Comparison of ENCODE assay signal across 16 cellular contexts in the genomic region with DNA sequence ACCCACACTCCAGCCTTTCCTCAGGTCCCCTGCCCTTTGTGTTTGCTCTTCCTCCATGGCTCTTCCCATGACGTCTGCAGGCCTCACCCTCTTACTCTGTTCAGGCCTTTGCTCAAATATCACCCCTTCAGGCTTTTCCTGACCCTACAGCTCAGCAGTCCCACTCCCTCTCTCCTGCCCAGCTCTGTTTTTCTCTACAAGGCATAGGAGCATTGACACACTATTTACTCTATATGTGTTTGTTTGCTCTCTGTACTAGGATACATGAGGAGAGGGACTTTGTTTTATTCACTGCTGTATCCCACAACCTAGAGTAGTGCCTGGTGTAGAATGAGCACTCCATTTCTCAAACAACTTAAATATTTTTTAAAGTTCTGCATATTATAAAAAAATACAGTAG.
DNase-seq lines count a peak whose midpoint lies in the region; ATAC-seq and TF ChIP-seq lines count a peak whose summit lies in the region.
"Had no signal": no experiment of that assay in that cellular context is flagged by ENCODE, and none has a peak within 500 bp of the region (broad histone marks: within the 10 kb centered on the region; RNA-seq: fewer than 3 reads in every experiment).

No MANE protein-coding gene starts in this region.

- POLR2A ChIA-PET in IMR-90 (lab: Charles Lee; ENCODE audit: unreplicated experiment), result no interaction called here
- POLR2A ChIA-PET in RWPE1 (lab: Yijun Ruan, JAX; ENCODE audit: low non-redundant PET), result no interaction called here

- H3K4me2 ChIP-seq in IMR-90 (ENCODE audit: low read depth, low read length), result no peak overlapping the region
- no peak overlapping the region for H3K4me2 ChIP-seq in neural progenitor cell
- H3K4me2 ChIP-seq: BLaER1 treated with 17β-estradiol and CSF1 and Interleukin-3, amounts not matched to agents 10 nM and 100 nM had no signal

- H3K4me3 Mint-ChIP-seq in neural progenitor cell, result no peak overlapping the region
- H3K4me3 Mint-ChIP-seq: CD8-positive, alpha-beta memory T cell had no signal

- DNase-seq in DMS53 (lab: John Stamatoyannopoulos, UW) (peak; percentile 79), IMR-90 (no peak), SHP77 (lab: John Stamatoyannopoulos, UW) (peak; percentile 18 to 53), neural progenitor cell (ENCODE audit: low spot score) (no peak), EL (no peak), NCI-H524 treated with DMSO at 0.1 percent for 48 hours (lab: John Stamatoyannopoulos, UW) (no peak), RWPE1 (ENCODE audit: low spot score) (no peak)
- DNase-seq: CD8-positive, alpha-beta memory T cell; GF-D8; HCEC 1CT; KBM-7; NCI-H1105; NCI-H2107; NCI-H2227 treated with DMSO at 0.1 percent for 48 hours; NCI-H774 had no signal

- no peak overlapping the region for H3K23ac ChIP-seq in IMR-90 (ENCODE audit: low read depth, low read length)

- no peak overlapping the region for H2AK5ac ChIP-seq in IMR-90 (ENCODE audit: low read depth, low read length)

- H3K18ac ChIP-seq in IMR-90 (ENCODE audit: low read depth, low read length), result no peak overlapping the region

- H2AK9ac ChIP-seq in IMR-90 (replicated peaks; ENCODE audit: low read depth, low read length, poor library complexity), result no peak overlapping the region

- H3K27ac ChIP-seq in IMR-90 (ENCODE audit: insufficient read depth, low read length), result no peak overlapping the region
- no peak overlapping the region for H3K27ac ChIP-seq in neural progenitor cell
- H3K27ac ChIP-seq in RWPE1, result no peak overlapping the region
- H3K27ac ChIP-seq: BLaER1 treated with 17β-estradiol and CSF1 and Interleukin-3, amounts not matched to agents 10 nM and 100 nM had no signal

- H3K4me1 ChIP-seq in IMR-90 (ENCODE audit: control insufficient read depth, insufficient read depth, low read length), result 0 out of 2 replicates have a peak, but pooled peaks cover 2% of the 10 kb centered on the region
- H3K4me1 ChIP-seq in neural progenitor cell, result no peaks in the 10 kb centered on the region

- in situ Hi-C loops in IMR-90 (cut with MboI; ENCODE audit: low sequenced_read_pairs), result no loop called here

- no peaks in the 10 kb centered on the region for H3K36me3 Mint-ChIP-seq in neural progenitor cell

- no peak overlapping the region for H2BK15ac ChIP-seq in IMR-90 (ENCODE audit: low read depth, low read length)

- WGBS in IMR-90 (ENCODE audit: extremely low coverage in 2 of 2, insufficient read length in 1 of 2), 2 experiments, result 0% methylated on average over 1 of the region's 1 CpG; no CpG with 5 or more reads in 1 of the 2 experiments

- CTCF ChIA-PET in IMR-90 (lab: Yijun Ruan, JAX) (interaction anchor here (0.6 kb wide), 1 partner anchor 883 kb away, joined by 3 read pairs; no protein-coding TSS in a partner anchor), RWPE1 (lab: Yijun Ruan, JAX) (no interaction called here)

- no peak overlapping the region for H4K5ac ChIP-seq in IMR-90 (ENCODE audit: low read depth, low read length)

- TF ChIP-seq CTCF in IMR-90 (conservative IDR thresholded peaks at IDR 0.05; ENCODE audit: low read depth, low read length), result no peak
- no peak for TF ChIP-seq CTCF in neural progenitor cell (IDR thresholded peaks at IDR 0.05)
- TF ChIP-seq CTCF in RWPE1 (conservative IDR thresholded peaks at IDR 0.05; ENCODE audit: low read depth), result no peak

- no peak overlapping the region for H2BK20ac ChIP-seq in IMR-90 (ENCODE audit: low read depth, low read length)

- H3K9me3 ChIP-seq in IMR-90 (ENCODE audit: control insufficient read depth, insufficient read depth, low read length) (no peaks in the 10 kb centered on the region), neural progenitor cell (ENCODE audit: low read depth) (no peaks in the 10 kb centered on the region)

- dilution Hi-C loops in IMR-90 (cut with HindIII; ENCODE audit: low sequenced_read_pairs, unreplicated experiment), result no loop called here

- H2AFZ ChIP-seq in IMR-90 (replicated peaks; ENCODE audit: low read length, poor library complexity) (peak overlapping the region; percentile 58), neural progenitor cell (replicated peaks) (peak overlapping the region; percentile 50)

- H3K36me3 ChIP-seq in IMR-90 (ENCODE audit: control insufficient read depth, insufficient read depth, low read length) (no peaks in the 10 kb centered on the region), neural progenitor cell (no peaks in the 10 kb centered on the region)
- H3K36me3 ChIP-seq: BLaER1 treated with 17β-estradiol and CSF1 and Interleukin-3, amounts not matched to agents 10 nM and 100 nM had no signal

- H3K79me2 ChIP-seq in neural progenitor cell (ENCODE audit: low read depth), result no peaks in the 10 kb centered on the region

- H2BK5ac ChIP-seq in IMR-90 (ENCODE audit: low read depth, low read length, poor library complexity, severe bottlenecking), result no peak overlapping the region

- H3K9ac ChIP-seq in IMR-90 (ENCODE audit: low read depth, low read length), result no peak overlapping the region
- no peak overlapping the region for H3K9ac ChIP-seq in neural progenitor cell
- H3K9ac ChIP-seq: BLaER1 treated with 17β-estradiol and CSF1 and Interleukin-3, amounts not matched to agents 10 nM and 100 nM had no signal

- H3K14ac ChIP-seq in IMR-90 (replicated peaks; ENCODE audit: low read depth, low read length), result no peak overlapping the region

- peaks cover 6% of the 10 kb centered on the region for H3K27me3 Mint-ChIP-seq in neural progenitor cell (ENCODE audit: insufficient read depth, low read depth)

- intact Hi-C loops in IMR-90 (cut with micrococcal nuclease), result no loop called here

- H3K27ac Mint-ChIP-seq in neural progenitor cell, result peak overlapping the region; percentile 21
- H3K27ac Mint-ChIP-seq: CD8-positive, alpha-beta memory T cell had no signal

- no peak overlapping the region for H3K4me3 ChIP-seq in IMR-90 (ENCODE audit: insufficient read depth, low read depth, low read length)
- no peak overlapping the region for H3K4me3 ChIP-seq in neural progenitor cell
- H3K4me3 ChIP-seq: BLaER1 treated with 17β-estradiol and CSF1 and Interleukin-3, amounts not matched to agents 10 nM and 100 nM had no signal

- H4K91ac ChIP-seq in IMR-90 (ENCODE audit: insufficient read depth, low read depth, low read length), result no peak overlapping the region

- no peak overlapping the region for H3K56ac ChIP-seq in IMR-90 (ENCODE audit: extremely low read depth, insufficient read depth, low read length)

- H3K27me3 ChIP-seq in IMR-90 (ENCODE audit: control insufficient read depth, insufficient read depth, low read length) (no peaks in the 10 kb centered on the region), neural progenitor cell (no peaks in the 10 kb centered on the region)
- H3K27me3 ChIP-seq: BLaER1 treated with 17β-estradiol and CSF1 and Interleukin-3, amounts not matched to agents 10 nM and 100 nM had no signal

- H3K79me1 ChIP-seq in IMR-90 (ENCODE audit: low read depth in 1 of 2, low read length in 2 of 2), result no peaks in the 10 kb centered on the region

- H3K4me1 Mint-ChIP-seq in neural progenitor cell, result peaks cover 6% of the 10 kb centered on the region

- no peaks in the 10 kb centered on the region for H3K9me1 ChIP-seq in IMR-90 (ENCODE audit: insufficient read depth, low read length)

- no peak for ATAC-seq in IMR-90 (ENCODE audit: low read depth)

- no peak overlapping the region for H3K4ac ChIP-seq in IMR-90 (ENCODE audit: low read depth, low read length)

- no peak overlapping the region for H2BK120ac ChIP-seq in IMR-90 (ENCODE audit: low read depth, low read length)

- H3F3A ChIP-seq in neural progenitor cell (ENCODE audit: low read depth), result no peaks in the 10 kb centered on the region

- H4K20me1 ChIP-seq in IMR-90 (ENCODE audit: insufficient read depth, low read length) (no peaks in the 10 kb centered on the region), neural progenitor cell (ENCODE audit: low read depth) (no peaks in the 10 kb centered on the region)
- H4K20me1 ChIP-seq: BLaER1 treated with 17β-estradiol and CSF1 and Interleukin-3, amounts not matched to agents 10 nM and 100 nM had no signal

- TF ChIP-seq RAD21 in IMR-90 (IDR thresholded peaks at IDR 0.05; ENCODE audit: low read length), result no peak

- H4K8ac ChIP-seq in IMR-90 (ENCODE audit: low read depth in 2 of 2, low read length in 2 of 2), result no peak overlapping the region

- peaks cover 5% of the 10 kb centered on the region for H3K9me3 Mint-ChIP-seq in neural progenitor cell
- H3K9me3 Mint-ChIP-seq: CD8-positive, alpha-beta memory T cell had no signal

- TF ChIP-seq POLR2A in IMR-90 (IDR thresholded peaks at IDR 0.05; ENCODE audit: low read depth, low read length), result no peak

- BruUV-seq in IMR-90 (replicated peaks; lab: Mats Ljungman, UMichigan), result no TSS peak

TF ChIP-seq in IMR-90, 13 proteins besides CTCF, POLR2A, EP300 and RAD21 (continues in another document):
- TF ChIP-seq MXI1 (IDR thresholded peaks at IDR 0.05; ENCODE audit: borderline replicate concordance, low read depth, low read length) (no peak), CEBPB (IDR thresholded peaks at IDR 0.05; ENCODE audit: low read depth, low read length) (no peak), MAFK (IDR thresholded peaks at IDR 0.05; ENCODE audit: low read depth, low read length) (no peak), NFE2L2 (IDR thresholded peaks at IDR 0.05; ENCODE audit: low read depth, low read length) (no peak), FOS (IDR thresholded peaks at IDR 0.05; ENCODE audit: low read depth, low read length) (no peak), CHD1 (IDR thresholded peaks at IDR 0.05; ENCODE audit: low read depth, low read length) (no peak), RFX5 (IDR thresholded peaks at IDR 0.05; ENCODE audit: low read depth, low read length) (no peak), MAZ (IDR thresholded peaks at IDR 0.05; ENCODE audit: borderline replicate concordance, low read depth, low read length) (no peak), BHLHE40 (IDR thresholded peaks at IDR 0.05; ENCODE audit: low read depth, low read length) (no peak), SMC3 (IDR thresholded peaks at IDR 0.05; ENCODE audit: low read depth, low read length) (no peak)
- TF ChIP-seq, protein P1, sequence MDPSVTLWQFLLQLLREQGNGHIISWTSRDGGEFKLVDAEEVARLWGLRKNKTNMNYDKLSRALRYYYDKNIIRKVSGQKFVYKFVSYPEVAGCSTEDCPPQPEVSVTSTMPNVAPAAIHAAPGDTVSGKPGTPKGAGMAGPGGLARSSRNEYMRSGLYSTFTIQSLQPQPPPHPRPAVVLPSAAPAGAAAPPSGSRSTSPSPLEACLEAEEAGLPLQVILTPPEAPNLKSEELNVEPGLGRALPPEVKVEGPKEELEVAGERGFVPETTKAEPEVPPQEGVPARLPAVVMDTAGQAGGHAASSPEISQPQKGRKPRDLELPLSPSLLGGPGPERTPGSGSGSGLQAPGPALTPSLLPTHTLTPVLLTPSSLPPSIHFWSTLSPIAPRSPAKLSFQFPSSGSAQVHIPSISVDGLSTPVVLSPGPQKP (IDR thresholded peaks at IDR 0.05; ENCODE audit: borderline replicate concordance, low read depth, low read length), result no peak

Comparison
In these comparisons a context has a peak if more than half of its experiments do, and no peak if none do; other contexts are left out.
1. DNase-seq: peak in DMS53 (single experiment) and SHP77 (2 of 2); none in IMR-90 (single experiment), neural progenitor cell (single experiment), EL (single experiment), NCI-H524 treated with DMSO at 0.1 percent for 48 hours (single experiment) and RWPE1 (single experiment).